In genomic region chr1:111733183-111733995, GRCh38 we compare ENCODE assay signal across 1 cellular context.
TF ChIP-seq lines count a peak whose summit lies in the region.

No MANE protein-coding gene starts in this region.

TF ChIP-seq in HepG2, 621 proteins besides CTCF, POLR2A, EP300 and RAD21 (continued from another document):
- TF ChIP-seq, protein P1, sequence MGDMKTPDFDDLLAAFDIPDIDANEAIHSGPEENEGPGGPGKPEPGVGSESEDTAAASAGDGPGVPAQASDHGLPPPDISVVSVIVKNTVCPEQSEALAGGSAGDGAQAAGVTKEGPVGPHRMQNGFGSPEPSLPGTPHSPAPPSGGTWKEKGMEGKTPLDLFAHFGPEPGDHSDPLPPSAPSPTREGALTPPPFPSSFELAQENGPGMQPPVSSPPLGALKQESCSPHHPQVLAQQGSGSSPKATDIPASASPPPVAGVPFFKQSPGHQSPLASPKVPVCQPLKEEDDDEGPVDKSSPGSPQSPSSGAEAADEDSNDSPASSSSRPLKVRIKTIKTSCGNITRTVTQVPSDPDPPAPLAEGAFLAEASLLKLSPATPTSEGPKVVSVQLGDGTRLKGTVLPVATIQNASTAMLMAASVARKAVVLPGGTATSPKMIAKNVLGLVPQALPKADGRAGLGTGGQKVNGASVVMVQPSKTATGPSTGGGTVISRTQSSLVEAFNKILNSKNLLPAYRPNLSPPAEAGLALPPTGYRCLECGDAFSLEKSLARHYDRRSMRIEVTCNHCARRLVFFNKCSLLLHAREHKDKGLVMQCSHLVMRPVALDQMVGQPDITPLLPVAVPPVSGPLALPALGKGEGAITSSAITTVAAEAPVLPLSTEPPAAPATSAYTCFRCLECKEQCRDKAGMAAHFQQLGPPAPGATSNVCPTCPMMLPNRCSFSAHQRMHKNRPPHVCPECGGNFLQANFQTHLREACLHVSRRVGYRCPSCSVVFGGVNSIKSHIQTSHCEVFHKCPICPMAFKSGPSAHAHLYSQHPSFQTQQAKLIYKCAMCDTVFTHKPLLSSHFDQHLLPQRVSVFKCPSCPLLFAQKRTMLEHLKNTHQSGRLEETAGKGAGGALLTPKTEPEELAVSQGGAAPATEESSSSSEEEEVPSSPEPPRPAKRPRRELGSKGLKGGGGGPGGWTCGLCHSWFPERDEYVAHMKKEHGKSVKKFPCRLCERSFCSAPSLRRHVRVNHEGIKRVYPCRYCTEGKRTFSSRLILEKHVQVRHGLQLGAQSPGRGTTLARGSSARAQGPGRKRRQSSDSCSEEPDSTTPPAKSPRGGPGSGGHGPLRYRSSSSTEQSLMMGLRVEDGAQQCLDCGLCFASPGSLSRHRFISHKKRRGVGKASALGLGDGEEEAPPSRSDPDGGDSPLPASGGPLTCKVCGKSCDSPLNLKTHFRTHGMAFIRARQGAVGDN (CRISPR knock-in tag; IDR thresholded peaks at IDR 0.05), result peak; percentile 80
- TF ChIP-seq ZFP37 (CRISPR knock-in tag; IDR thresholded peaks at IDR 0.05; ENCODE audit: borderline replicate concordance), result no peak
- TF ChIP-seq ZNF34 (CRISPR knock-in tag; IDR thresholded peaks at IDR 0.05; ENCODE audit: borderline replicate concordance), result no peak
- TF ChIP-seq ARID5B (CRISPR knock-in tag; IDR thresholded peaks at IDR 0.05), result peak; percentile 74
- peak; percentile 82 for TF ChIP-seq SALL1 (CRISPR knock-in tag; IDR thresholded peaks at IDR 0.05)
- no peak for TF ChIP-seq ARNTL (CRISPR knock-in tag; IDR thresholded peaks at IDR 0.05)
- TF ChIP-seq NFKBIZ (CRISPR knock-in tag; IDR thresholded peaks at IDR 0.05), result 0 out of 2 replicates have a peak, but pooled peaks have one; percentile 15
- TF ChIP-seq, protein P2, sequence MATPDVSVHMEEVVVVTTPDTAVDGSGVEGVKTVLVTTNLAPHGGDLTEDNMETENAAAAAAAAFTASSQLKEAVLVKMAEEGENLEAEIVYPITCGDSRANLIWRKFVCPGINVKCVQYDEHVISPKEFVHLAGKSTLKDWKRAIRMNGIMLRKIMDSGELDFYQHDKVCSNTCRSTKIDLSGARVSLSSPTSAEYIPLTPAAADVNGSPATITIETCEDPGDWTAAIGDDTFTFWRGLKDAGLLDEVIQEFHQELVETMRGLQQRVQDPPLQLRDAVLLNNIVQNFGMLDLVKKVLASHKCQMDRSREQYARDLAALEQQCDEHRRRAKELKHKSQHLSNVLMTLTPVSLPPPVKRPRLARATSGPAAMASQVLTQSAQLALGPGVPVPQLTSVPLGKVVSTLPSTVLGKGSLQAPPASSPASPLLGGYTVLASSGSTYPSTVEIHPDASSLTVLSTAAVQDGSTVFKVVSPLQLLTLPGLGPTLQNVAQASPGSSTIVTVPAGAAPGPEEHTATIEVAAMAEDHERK (CRISPR knock-in tag; IDR thresholded peaks at IDR 0.05; ENCODE audit: low read depth), result no peak
- no peak for TF ChIP-seq ZNF496 (CRISPR knock-in tag; IDR thresholded peaks at IDR 0.05; ENCODE audit: insufficient replicate concordance)
- peak; percentile 98 for TF ChIP-seq ZNF263 (CRISPR knock-in tag; IDR thresholded peaks at IDR 0.05)
- TF ChIP-seq ZHX2 (IDR thresholded peaks at IDR 0.05; ENCODE audit: low read depth), result no peak
- no peak for TF ChIP-seq ZHX2 (CRISPR knock-in tag; IDR thresholded peaks at IDR 0.05; ENCODE audit: borderline replicate concordance)
- TF ChIP-seq, protein P3, sequence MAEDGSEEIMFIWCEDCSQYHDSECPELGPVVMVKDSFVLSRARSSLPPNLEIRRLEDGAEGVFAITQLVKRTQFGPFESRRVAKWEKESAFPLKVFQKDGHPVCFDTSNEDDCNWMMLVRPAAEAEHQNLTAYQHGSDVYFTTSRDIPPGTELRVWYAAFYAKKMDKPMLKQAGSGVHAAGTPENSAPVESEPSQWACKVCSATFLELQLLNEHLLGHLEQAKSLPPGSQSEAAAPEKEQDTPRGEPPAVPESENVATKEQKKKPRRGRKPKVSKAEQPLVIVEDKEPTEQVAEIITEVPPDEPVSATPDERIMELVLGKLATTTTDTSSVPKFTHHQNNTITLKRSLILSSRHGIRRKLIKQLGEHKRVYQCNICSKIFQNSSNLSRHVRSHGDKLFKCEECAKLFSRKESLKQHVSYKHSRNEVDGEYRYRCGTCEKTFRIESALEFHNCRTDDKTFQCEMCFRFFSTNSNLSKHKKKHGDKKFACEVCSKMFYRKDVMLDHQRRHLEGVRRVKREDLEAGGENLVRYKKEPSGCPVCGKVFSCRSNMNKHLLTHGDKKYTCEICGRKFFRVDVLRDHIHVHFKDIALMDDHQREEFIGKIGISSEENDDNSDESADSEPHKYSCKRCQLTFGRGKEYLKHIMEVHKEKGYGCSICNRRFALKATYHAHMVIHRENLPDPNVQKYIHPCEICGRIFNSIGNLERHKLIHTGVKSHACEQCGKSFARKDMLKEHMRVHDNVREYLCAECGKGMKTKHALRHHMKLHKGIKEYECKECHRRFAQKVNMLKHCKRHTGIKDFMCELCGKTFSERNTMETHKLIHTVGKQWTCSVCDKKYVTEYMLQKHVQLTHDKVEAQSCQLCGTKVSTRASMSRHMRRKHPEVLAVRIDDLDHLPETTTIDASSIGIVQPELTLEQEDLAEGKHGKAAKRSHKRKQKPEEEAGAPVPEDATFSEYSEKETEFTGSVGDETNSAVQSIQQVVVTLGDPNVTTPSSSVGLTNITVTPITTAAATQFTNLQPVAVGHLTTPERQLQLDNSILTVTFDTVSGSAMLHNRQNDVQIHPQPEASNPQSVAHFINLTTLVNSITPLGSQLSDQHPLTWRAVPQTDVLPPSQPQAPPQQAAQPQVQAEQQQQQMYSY (CRISPR knock-in tag; IDR thresholded peaks at IDR 0.05), result no peak
- no peak for TF ChIP-seq ZFAT (CRISPR knock-in tag; conservative IDR thresholded peaks at IDR 0.05)
- no peak for TF ChIP-seq THAP7 (CRISPR knock-in tag; IDR thresholded peaks at IDR 0.05)
- TF ChIP-seq SP1 (IDR thresholded peaks at IDR 0.05), result no peak
- TF ChIP-seq SP1 (CRISPR knock-in tag; IDR thresholded peaks at IDR 0.05), result no peak
- no peak for TF ChIP-seq SATB2 (CRISPR knock-in tag; IDR thresholded peaks at IDR 0.05)
- peak; percentile 40 for TF ChIP-seq CREB1 (IDR thresholded peaks at IDR 0.05)
- TF ChIP-seq CREB1 (CRISPR knock-in tag; IDR thresholded peaks at IDR 0.05), result no peak
- TF ChIP-seq ETV5 (CRISPR knock-in tag; IDR thresholded peaks at IDR 0.05; ENCODE audit: borderline replicate concordance), result peak; percentile 98
TF ChIP-seq in HepG2: peak in this region for 133.
